1 cellular context compared by ENCODE assay signal in genomic region chr4:680931-681645, GRCh38.
A peak's percentile ranks its signal among the peaks of the same experiment; 100 is the strongest.
TF ChIP-seq lines count a peak whose summit lies in the region.

No MANE protein-coding gene starts in this region.

TF ChIP-seq in HepG2, 621 proteins besides CTCF, POLR2A, EP300 and RAD21 (continued from another document):
- no peak for TF ChIP-seq ZNF142 (CRISPR knock-in tag; IDR thresholded peaks at IDR 0.05)
- no peak for TF ChIP-seq YEATS4 (CRISPR knock-in tag; IDR thresholded peaks at IDR 0.05; ENCODE audit: borderline replicate concordance)
- TF ChIP-seq TEF (CRISPR knock-in tag; IDR thresholded peaks at IDR 0.05): no peak
- TF ChIP-seq PAWR (CRISPR knock-in tag; IDR thresholded peaks at IDR 0.05; ENCODE audit: borderline replicate concordance): no peak
- TF ChIP-seq THYN1 (CRISPR knock-in tag; IDR thresholded peaks at IDR 0.05; ENCODE audit: borderline replicate concordance, low read depth): no peak
- TF ChIP-seq ZNF646 (CRISPR knock-in tag; IDR thresholded peaks at IDR 0.05): no peak
- peak; percentile 74 for TF ChIP-seq AGO1 (IDR thresholded peaks at IDR 0.05; ENCODE audit: low read depth, low read length, poor library complexity, severe bottlenecking)
